26 cellular contexts compared by ENCODE assay signal in genomic region chr5:119088438-119088837, GRCh38.
"Had no signal": no experiment of that assay in that cellular context is flagged by ENCODE, and none has a peak within 500 bp of the region (broad histone marks: within the 10 kb centered on the region; RNA-seq: fewer than 3 reads in every experiment).

No MANE protein-coding gene starts in this region.

- H3K27ac ChIP-seq: colonic mucosa, dorsolateral prefrontal cortex, esophagus muscularis mucosa, gastrocnemius medialis, stomach, suprapubic skin, transverse colon had no signal

- H3K27me3 ChIP-seq: colonic mucosa, dorsolateral prefrontal cortex, esophagus muscularis mucosa, gastrocnemius medialis, stomach, suprapubic skin, transverse colon had no signal

- H3K9me3 ChIP-seq: colonic mucosa, gastrocnemius medialis, mucosa of descending colon, transverse colon had no signal

- DNase-seq: activated CD4-positive, alpha-beta T cell treated with anti-CD3 and anti-CD28 coated beads for 4 hours; activated CD4-positive, alpha-beta T cell treated with anti-CD3 and anti-CD28 coated beads, Interleukin-2, amount 50 U/mL, for 48 hours; activated gamma-delta T cell; activated T-cell treated with anti-CD3 and anti-CD28 coated beads for 4 hours; colonic mucosa; dorsolateral prefrontal cortex; effector memory CD8-positive, alpha-beta T cell; gastrocnemius medialis; head of caudate nucleus; hypothalamus; left ventricle myocardium superior; mucosa of descending colon; occipital lobe; posterior cingulate gyrus; small intestine; stimulated activated CD4-positive, alpha-beta T cell treated with anti-CD3 and anti-CD28 coated beads, Interleukin-15, amount 100 ng/mL, for 24 hours; stomach; T-cell; transverse colon had no signal

- H3K27me3 Mint-ChIP-seq: effector memory CD8-positive, alpha-beta T cell; stimulated activated memory B cell treated with anti-CD40 and anti-IgM and Interleukin-4, amounts not matched to agents 10 μg/mL and 1 μg/mL and 100 μg/mL, for 72 hours; T-cell had no signal

- H3K27ac Mint-ChIP-seq: activated naive CD4-positive, alpha-beta T cell treated with anti-CD3 and anti-CD28 coated beads, Interleukin-2, amount 50 U/mL, for 72 hours; stimulated activated memory B cell treated with anti-CD40 and anti-IgM and Interleukin-4, amounts not matched to agents 10 μg/mL and 1 μg/mL and 100 μg/mL, for 72 hours; T-cell; T-helper 2 cell treated with Interferon-gamma antibody and Interleukin-4, amounts not matched to agents 5 μg/mL and 100 μg/mL, for 36 hours had no signal

- H3K4me3 Mint-ChIP-seq: effector memory CD8-positive, alpha-beta T cell; neural crest cell; stimulated activated memory B cell treated with anti-CD40 and anti-IgM and Interleukin-4, amounts not matched to agents 10 μg/mL and 1 μg/mL and 100 μg/mL, for 72 hours; T-cell; T-helper 2 cell treated with Interferon-gamma antibody and Interleukin-4, amounts not matched to agents 5 μg/mL and 100 μg/mL, for 36 hours had no signal

- H3K36me3 ChIP-seq: colonic mucosa, esophagus muscularis mucosa, gastrocnemius medialis, suprapubic skin, transverse colon had no signal

- ATAC-seq: activated naive CD4-positive, alpha-beta T cell treated with anti-CD3 and anti-CD28 coated beads, Interleukin-2, amount 50 U/mL, for 72 hours; effector memory CD8-positive, alpha-beta T cell; gastrocnemius medialis; left ventricle myocardium superior; sciatic nerve; stimulated activated memory B cell treated with anti-CD40 and anti-IgM and Interleukin-4, amounts not matched to agents 10 μg/mL and 1 μg/mL and 100 μg/mL, for 72 hours; T-cell had no signal

- H3K9me3 Mint-ChIP-seq: effector memory CD8-positive, alpha-beta T cell had no signal

- H3K4me1 Mint-ChIP-seq: neural crest cell had no signal

- H3K4me3 ChIP-seq: colonic mucosa, dorsolateral prefrontal cortex, esophagus muscularis mucosa, gastrocnemius medialis, mucosa of descending colon, stomach, suprapubic skin, transverse colon had no signal

- H3K4me1 ChIP-seq: colonic mucosa, gastrocnemius medialis, suprapubic skin had no signal
